In genomic region chr12:50621435-50622304, GRCh38 we compare ENCODE assay signal across 11 cellular contexts.
DNase-seq lines count a peak whose midpoint lies in the region; ATAC-seq and TF ChIP-seq lines count a peak whose summit lies in the region.
"Had no signal": no experiment of that assay in that cellular context is flagged by ENCODE, and none has a peak within 500 bp of the region (broad histone marks: within the 10 kb centered on the region; RNA-seq: fewer than 3 reads in every experiment).

No MANE protein-coding gene starts in this region.

- H3K27ac Mint-ChIP-seq in CD14-positive monocyte (peak overlapping the region in 4 of 7 donors; percentile 6 to 76 (median 14)), MCF 10A (ENCODE audit: low read depth, unreplicated experiment) (peak overlapping the region; percentile 61)
- no peak overlapping the region for H3K27ac Mint-ChIP-seq in stimulated activated effector memory CD8-positive, alpha-beta T cell treated with anti-CD3 and anti-CD28 coated beads, Interleukin-12 subunit alpha, Interleukin-12 subunit beta, amount 100 ng/mL, for 72 hours

- CTCF ChIA-PET in MCF 10A (lab: Yijun Ruan, JAX), result interaction anchor here (0.6 to 3.3 kb wide), 11 partner anchors 16 to 117 kb away, joined by 3 to 21 read pairs (median 5); partner anchors contain the start of gene DIP2B

- no peak overlapping the region for H3K4me2 ChIP-seq in Karpas-422 (ENCODE audit: low read depth, low read length, poor library complexity, severe bottlenecking)

- peak overlapping the region; percentile 33; the same call in 1 of the 2 replicates for H3K27ac ChIP-seq in Karpas-422 (ENCODE audit: low read length)
- H3K27ac ChIP-seq in mucosa of rectum (ENCODE audit: low read depth in 2 of 2, low read length in 2 of 2), result peak overlapping the region; percentile 1 to 25
- H3K27ac ChIP-seq in WERI-Rb-1, result no peak overlapping the region
- H3K27ac ChIP-seq: gastroesophageal sphincter had no signal

- H3K79me2 ChIP-seq in Karpas-422 (ENCODE audit: low read length), result peaks cover 98% of the 10 kb centered on the region

- H3K9ac ChIP-seq in Karpas-422 (ENCODE audit: low read length) (0 out of 2 replicates have a peak overlapping the region, but pooled peaks have one; percentile 5), mucosa of rectum (ENCODE audit: low read depth in 1 of 2, low read length in 2 of 2) (no peak overlapping the region)

- POLR2A ChIA-PET in MCF 10A (lab: Yijun Ruan, JAX), result interaction anchor here (0.6 to 7.2 kb wide), 14 partner anchors 7 to 366 kb away, joined by 3 to 77 read pairs (median 4); partner anchors contain the start of gene DIP2B

- H3K9me3 Mint-ChIP-seq in CD14-positive monocyte (no peaks in the 10 kb centered on the region), MCF 10A (ENCODE audit: unreplicated experiment) (no peaks in the 10 kb centered on the region)
- no peaks in the 10 kb centered on the region for H3K9me3 Mint-ChIP-seq in stimulated activated effector memory CD8-positive, alpha-beta T cell treated with anti-CD3 and anti-CD28 coated beads, Interleukin-12 subunit alpha, Interleukin-12 subunit beta, amount 100 ng/mL, for 72 hours

- peaks cover 43% of the 10 kb centered on the region for H3K4me1 Mint-ChIP-seq in CD14-positive monocyte
- peaks cover 44% of the 10 kb centered on the region for H3K4me1 Mint-ChIP-seq in MCF 10A (ENCODE audit: insufficient read depth, unreplicated experiment)
- H3K4me1 Mint-ChIP-seq in stimulated activated effector memory CD8-positive, alpha-beta T cell treated with anti-CD3 and anti-CD28 coated beads, Interleukin-12 subunit alpha, Interleukin-12 subunit beta, amount 100 ng/mL, for 72 hours, result peaks cover 33% of the 10 kb centered on the region

- H3K36me3 Mint-ChIP-seq in CD14-positive monocyte, result peaks cover 5 to 6% of the 10 kb centered on the region in 2 donors
- no peaks in the 10 kb centered on the region for H3K36me3 Mint-ChIP-seq in MCF 10A (ENCODE audit: insufficient read depth, unreplicated experiment)
- H3K36me3 Mint-ChIP-seq in stimulated activated effector memory CD8-positive, alpha-beta T cell treated with anti-CD3 and anti-CD28 coated beads, Interleukin-12 subunit alpha, Interleukin-12 subunit beta, amount 100 ng/mL, for 72 hours, result no peaks in the 10 kb centered on the region

- TF ChIP-seq CTCF in CD14-positive monocyte (IDR thresholded peaks at IDR 0.05) (no peak), MCF 10A (IDR thresholded peaks at IDR 0.05; ENCODE audit: unreplicated experiment) (no peak), WERI-Rb-1 (IDR thresholded peaks at IDR 0.05; ENCODE audit: low read depth, low read length) (no peak)

- H3K4me1 ChIP-seq in Karpas-422 (ENCODE audit: low read length) (peaks cover 65% of the 10 kb centered on the region), mucosa of rectum (ENCODE audit: control insufficient read depth in 2 of 2, insufficient read depth in 2 of 2, low read length in 2 of 2) (peaks cover 36 to 58% of the 10 kb centered on the region in 2 donors)

- DNase-seq in CD14-positive monocyte (ENCODE audit: low spot score) (no peak), Karpas-422 (no peak), MCF 10A (ENCODE audit: unreplicated experiment) (no peak), WERI-Rb-1 (no peak), DMS114 treated with DMSO at 0.1 percent for 48 hours (lab: John Stamatoyannopoulos, UW; ENCODE audit: unreplicated experiment) (no peak)
- DNase-seq in stimulated activated effector memory CD8-positive, alpha-beta T cell treated with anti-CD3 and anti-CD28 coated beads, Interleukin-12 subunit alpha, Interleukin-12 subunit beta, amount 100 ng/mL, for 72 hours (ENCODE audit: low spot score in 2 of 2), result no peak
- no peak for DNase-seq in activated CD4-positive, alpha-beta T cell treated with anti-CD3 and anti-CD28 coated beads for 1 hour
- DNase-seq: OCI-M1, stomach had no signal

- intact Hi-C loops in CD14-positive monocyte (cut with micrococcal nuclease) (loop anchor here in 1 of 2 donors (10.0 kb wide), 1 partner anchor 47 kb away; no protein-coding TSS in a partner anchor), MCF 10A (cut with micrococcal nuclease) (loop anchor here (5.0 kb wide), 1 partner anchor 114 kb away; no protein-coding TSS in a partner anchor)

- H3K9me2 ChIP-seq in Karpas-422 (replicated peaks; ENCODE audit: insufficient read depth, low read length), result no peaks in the 10 kb centered on the region

- H3K27me3 ChIP-seq in Karpas-422 (ENCODE audit: low read length), result no peaks in the 10 kb centered on the region
- H3K27me3 ChIP-seq in mucosa of rectum (ENCODE audit: control insufficient read depth in 2 of 2, insufficient read depth in 2 of 2, low read length in 2 of 2), result no peaks in the 10 kb centered on the region
- no peaks in the 10 kb centered on the region for H3K27me3 ChIP-seq in WERI-Rb-1 (ENCODE audit: insufficient read depth, low read depth, severe bottlenecking)
- H3K27me3 ChIP-seq: gastroesophageal sphincter, stomach had no signal

- H2AFZ ChIP-seq in Karpas-422 (ENCODE audit: low read length), result no peak overlapping the region

- H3K4me3 Mint-ChIP-seq in CD14-positive monocyte (no peak overlapping the region), MCF 10A (ENCODE audit: unreplicated experiment) (no peak overlapping the region)
- no peak overlapping the region for H3K4me3 Mint-ChIP-seq in stimulated activated effector memory CD8-positive, alpha-beta T cell treated with anti-CD3 and anti-CD28 coated beads, Interleukin-12 subunit alpha, Interleukin-12 subunit beta, amount 100 ng/mL, for 72 hours

- H3K36me3 ChIP-seq in Karpas-422 (ENCODE audit: insufficient read depth, low read length) (0 out of 2 replicates have a peak, but pooled peaks cover 2% of the 10 kb centered on the region), mucosa of rectum (ENCODE audit: control insufficient read depth in 2 of 2, insufficient read depth in 2 of 2, low read length in 2 of 2) (peaks cover 0 to 2% of the 10 kb centered on the region in 2 donors), WERI-Rb-1 (no peaks in the 10 kb centered on the region; the same call in 1 of the 2 replicates)

- no peak for ATAC-seq in stimulated activated effector memory CD8-positive, alpha-beta T cell treated with anti-CD3 and anti-CD28 coated beads, Interleukin-12 subunit alpha, Interleukin-12 subunit beta, amount 100 ng/mL, for 72 hours

- no peaks in the 10 kb centered on the region for H4K20me1 ChIP-seq in Karpas-422 (ENCODE audit: insufficient read depth, low read depth, low read length)

- no TSS peak for BruUV-seq in MCF 10A (replicated peaks; lab: Mats Ljungman, UMichigan)

- H3K4me3 ChIP-seq in Karpas-422 (ENCODE audit: low read length), result no peak overlapping the region
- H3K4me3 ChIP-seq in mucosa of rectum (ENCODE audit: low read length in 2 of 2), result no peak overlapping the region
- H3K4me3 ChIP-seq in WERI-Rb-1 (ENCODE audit: low read depth, low read length), result no peak overlapping the region
- H3K4me3 ChIP-seq: gastroesophageal sphincter, stomach had no signal

- H3K27me3 Mint-ChIP-seq in CD14-positive monocyte (ENCODE audit: low read depth in 3 of 3), result peaks cover 0 to 2% (median 1%) of the 10 kb centered on the region in 3 donors
- H3K27me3 Mint-ChIP-seq in MCF 10A (ENCODE audit: insufficient read depth, unreplicated experiment), result no peaks in the 10 kb centered on the region

- H3K9me3 ChIP-seq in Karpas-422 (ENCODE audit: low read length), result no peaks in the 10 kb centered on the region
- H3K9me3 ChIP-seq in mucosa of rectum (ENCODE audit: control insufficient read depth in 2 of 2, low read length in 2 of 2), result no peaks in the 10 kb centered on the region
- H3K9me3 ChIP-seq in WERI-Rb-1 (ENCODE audit: severe bottlenecking), result no peaks in the 10 kb centered on the region
- H3K9me3 ChIP-seq: gastroesophageal sphincter, stomach had no signal
